Comparison of ENCODE assay signal across 8 cellular contexts in genomic region chrX:150365051-150365952, GRCh38. TPM values are rescaled to one million over a fixed set of nuclear protein-coding genes. Genes with fewer than 3 reads are reported as not detected.
DNase-seq lines count a peak whose midpoint lies in the region; ATAC-seq and TF ChIP-seq lines count a peak whose summit lies in the region.

No MANE protein-coding gene starts in this region.

- no peaks in the 10 kb centered on the region for H3K36me3 Mint-ChIP-seq in osteocyte (ENCODE audit: unreplicated experiment)

- peaks cover 11% of the 10 kb centered on the region for H3K4me1 Mint-ChIP-seq in osteocyte (ENCODE audit: unreplicated experiment)

- peak overlapping the region; percentile 83 for H3K9ac ChIP-seq in adipocyte (ENCODE audit: low read length)

- H3K9me3 ChIP-seq in SJSA1 (replicated peaks) (no peaks in the 10 kb centered on the region), adipocyte (ENCODE audit: control insufficient read depth, low read length) (peaks cover 5% of the 10 kb centered on the region)

- no peak for ATAC-seq in GM19351 (IDR thresholded peaks at IDR 0.05; ENCODE audit: unreplicated experiment)

- DNase-seq in Ammon's horn (ENCODE audit: low spot score) (peak; percentile 77), HK-2 (ENCODE audit: unreplicated experiment) (peak; percentile 76), SJSA1 (ENCODE audit: low read depth in 1 of 2, low spot score in 2 of 2) (peak; percentile 76 to 85), adipocyte (ENCODE audit: low read depth) (peak; percentile 84), cardiac septum (ENCODE audit: low spot score) (peak; percentile 87), osteocyte (ENCODE audit: extremely low spot score, unreplicated experiment) (peak; percentile 92), NCI-H2029 (lab: John Stamatoyannopoulos, UW) (no peak)

- H3K36me3 ChIP-seq in SJSA1 (no peaks in the 10 kb centered on the region; the same call in 1 of the 2 replicates), adipocyte (ENCODE audit: control insufficient read depth, insufficient read depth, low read length, severe bottlenecking) (no peaks in the 10 kb centered on the region)

- H3K27ac Mint-ChIP-seq in osteocyte (ENCODE audit: unreplicated experiment): peak overlapping the region; percentile 93

- peak overlapping the region; percentile 81 for H3K4me3 Mint-ChIP-seq in osteocyte (ENCODE audit: unreplicated experiment)

- H3K27ac ChIP-seq in SJSA1: peak overlapping the region; percentile 70

- H3K27me3 ChIP-seq in SJSA1 (replicated peaks) (no peaks in the 10 kb centered on the region), adipocyte (replicated peaks; ENCODE audit: control insufficient read depth, insufficient read depth, low read length) (peaks cover 8% of the 10 kb centered on the region)

- no peaks in the 10 kb centered on the region for H3K27me3 Mint-ChIP-seq in osteocyte (ENCODE audit: unreplicated experiment)

- no peaks in the 10 kb centered on the region for H3K9me3 Mint-ChIP-seq in osteocyte (ENCODE audit: unreplicated experiment)

- peak overlapping the region; percentile 73 for H3K4me3 ChIP-seq in SJSA1
- peak overlapping the region; percentile 84 for H3K4me3 ChIP-seq in adipocyte (ENCODE audit: low read length)

- peaks cover 21% of the 10 kb centered on the region for H3K4me1 ChIP-seq in SJSA1 (replicated peaks)
- peaks cover 6% of the 10 kb centered on the region for H3K4me1 ChIP-seq in adipocyte (ENCODE audit: control insufficient read depth, insufficient read depth, low read length)

- peak; percentile 74 for TF ChIP-seq CTCF in osteocyte (IDR thresholded peaks at IDR 0.05)

- intact Hi-C loops in cardiac septum (cut with DNase I): loop anchor here (10.0 kb wide), 2 partner anchors 179 to 209 kb away; no protein-coding TSS in a partner anchor

RNA-seq across cellular contexts. Expression of gene MAMLD1, which starts 2.2 kb away (rescaled TPM):
- total RNA-seq in SJSA1 (2014; rRNA removed; shearing (Covaris generic)): 3.7 and 11.4 TPM in 2 replicates
- total RNA-seq in cardiac septum (2.6 TPM), osteocyte (13.2 and 13.4 TPM in 2 replicates)
